Comparison of ENCODE assay signal across 19 cellular contexts in the genomic region with DNA sequence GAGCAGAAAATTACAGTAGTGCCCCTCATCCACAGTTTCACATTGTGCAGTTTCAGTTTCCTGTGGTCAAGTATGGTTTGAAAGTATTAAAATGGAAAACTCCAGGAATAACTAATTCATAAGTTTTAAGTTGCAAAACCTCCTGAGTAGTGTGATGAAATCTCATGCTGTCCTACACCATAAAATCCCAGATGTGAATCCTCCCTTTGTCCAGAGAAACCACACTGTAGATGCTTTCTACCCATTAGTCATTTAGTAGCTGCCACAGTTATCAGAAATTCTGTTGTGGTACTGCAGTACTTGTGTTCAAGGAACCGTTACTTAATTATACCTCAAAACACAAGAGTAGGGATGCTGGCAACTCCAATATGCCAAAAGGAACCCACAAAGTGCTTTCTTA.
DNase-seq lines count a peak whose midpoint lies in the region; ATAC-seq, FAIRE-seq and TF ChIP-seq lines count a peak whose summit lies in the region.
"Had no signal": no experiment of that assay in that cellular context is flagged by ENCODE, and none has a peak within 500 bp of the region (broad histone marks: within the 10 kb centered on the region; RNA-seq: fewer than 3 reads in every experiment).

No MANE protein-coding gene starts in this region.

- H3K27ac ChIP-seq in breast epithelium: no peak overlapping the region
- H3K27ac ChIP-seq in psoas muscle: no peak overlapping the region
- H3K27ac ChIP-seq in pancreas: no peak overlapping the region
- H3K27ac ChIP-seq: 22Rv1, cardiac muscle cell, right atrium auricular region had no signal

- H3K9ac ChIP-seq in adipocyte (ENCODE audit: low read length): peak overlapping the region; percentile 6

- H3K4me1 Mint-ChIP-seq in MCF 10A (ENCODE audit: insufficient read depth, unreplicated experiment): peaks cover 14% of the 10 kb centered on the region

- BruUV-seq in MCF 10A (replicated peaks; lab: Mats Ljungman, UMichigan): no TSS peak

- DNase-seq in MCF 10A (ENCODE audit: unreplicated experiment) (peak; percentile 63), breast epithelium (ENCODE audit: low spot score in 2 of 2) (no peak), adipocyte (ENCODE audit: low read depth) (peak; percentile 84), fibroblast of villous mesenchyme (ENCODE audit: low read depth) (peak; percentile 96), NOMO-1 treated with DMSO at 0.1 percent for 48 hours (lab: John Stamatoyannopoulos, UW; ENCODE audit: unreplicated experiment) (no peak), psoas muscle (no peak), pancreas (no peak)
- DNase-seq: activated naive CD4-positive, alpha-beta T cell; effector memory CD4-positive, alpha-beta T cell; head of caudate nucleus; naive B cell; NCI-H1417 treated with DMSO at 0.1 percent for 48 hours; NCI-H345; stimulated activated CD4-positive, alpha-beta T cell treated with anti-CD3 and anti-CD28 coated beads, Interleukin-4, amount 100 ng/mL, for 24 hours had no signal

- ATAC-seq in psoas muscle: no peak
- no peak for ATAC-seq in pancreas
- ATAC-seq in GM21423 (IDR thresholded peaks at IDR 0.05; ENCODE audit: unreplicated experiment): no peak

- intact Hi-C loops in MCF 10A (cut with micrococcal nuclease): no loop called here
- intact Hi-C loops in breast epithelium (cut with DNase I; ENCODE audit: low total_unique reads): no loop called here
- intact Hi-C loops in psoas muscle (cut with DNase I): no loop called here
- intact Hi-C loops in pancreas (cut with DNase I): no loop called here

- H3K27ac Mint-ChIP-seq in MCF 10A (ENCODE audit: low read depth, unreplicated experiment): peak overlapping the region; percentile 40
- H3K27ac Mint-ChIP-seq: naive B cell, type B pancreatic cell had no signal

- H3K9me3 Mint-ChIP-seq in MCF 10A (ENCODE audit: unreplicated experiment): no peaks in the 10 kb centered on the region
- H3K9me3 Mint-ChIP-seq: type B pancreatic cell had no signal

- POLR2A ChIA-PET in MCF 10A (lab: Yijun Ruan, JAX): no interaction called here

- H3K9me3 ChIP-seq in breast epithelium (no peaks in the 10 kb centered on the region), adipocyte (ENCODE audit: control insufficient read depth, low read length) (no peaks in the 10 kb centered on the region), psoas muscle (no peaks in the 10 kb centered on the region), pancreas (no peaks in the 10 kb centered on the region)
- H3K9me3 ChIP-seq: right atrium auricular region had no signal

- CTCF ChIA-PET in MCF 10A (lab: Yijun Ruan, JAX): no interaction called here

- WGBS in psoas muscle, 3 donors: 83 to 87% (median 84%) methylated on average over 1 of the region's 1 CpG
- WGBS in pancreas, 2 donors: 31 to 53% methylated on average over 1 of the region's 1 CpG

- no peaks in the 10 kb centered on the region for H3K27me3 ChIP-seq in breast epithelium
- no peaks in the 10 kb centered on the region for H3K27me3 ChIP-seq in adipocyte (replicated peaks; ENCODE audit: control insufficient read depth, insufficient read depth, low read length)
- H3K27me3 ChIP-seq in psoas muscle (ENCODE audit: insufficient read depth in 3 of 3, low read length in 2 of 3): no peaks in the 10 kb centered on the region
- no peaks in the 10 kb centered on the region for H3K27me3 ChIP-seq in pancreas
- H3K27me3 ChIP-seq: cardiac muscle cell, right atrium auricular region had no signal

- no peak for TF ChIP-seq POLR2A in breast epithelium (IDR thresholded peaks at IDR 0.05)

- no peak for TF ChIP-seq CTCF in MCF 10A (IDR thresholded peaks at IDR 0.05; ENCODE audit: unreplicated experiment)
- TF ChIP-seq CTCF in breast epithelium (IDR thresholded peaks at IDR 0.05): no peak
- TF ChIP-seq CTCF in fibroblast of villous mesenchyme (IDR thresholded peaks at IDR 0.05; ENCODE audit: insufficient read depth, low read depth, low read length): no peak
- no peak for TF ChIP-seq CTCF in psoas muscle (IDR thresholded peaks at IDR 0.05)
- no peak for TF ChIP-seq CTCF in pancreas (IDR thresholded peaks at IDR 0.05)

- no peaks in the 10 kb centered on the region for H3K4me1 ChIP-seq in breast epithelium
- H3K4me1 ChIP-seq in adipocyte (ENCODE audit: control insufficient read depth, insufficient read depth, low read length): peaks cover 24% of the 10 kb centered on the region
- H3K4me1 ChIP-seq in psoas muscle: no peaks in the 10 kb centered on the region
- H3K4me1 ChIP-seq in pancreas: no peaks in the 10 kb centered on the region
- H3K4me1 ChIP-seq: right atrium auricular region had no signal

- no peaks in the 10 kb centered on the region for H3K27me3 Mint-ChIP-seq in MCF 10A (ENCODE audit: insufficient read depth, unreplicated experiment)
- H3K27me3 Mint-ChIP-seq: naive B cell, type B pancreatic cell had no signal

- H3K36me3 Mint-ChIP-seq in MCF 10A (ENCODE audit: insufficient read depth, unreplicated experiment): peaks cover 10% of the 10 kb centered on the region
- H3K36me3 Mint-ChIP-seq: naive B cell, type B pancreatic cell had no signal

- H3K4me3 Mint-ChIP-seq in MCF 10A (ENCODE audit: unreplicated experiment): no peak overlapping the region
- H3K4me3 Mint-ChIP-seq: naive B cell, type B pancreatic cell had no signal

- H3K36me3 ChIP-seq in breast epithelium (no peaks in the 10 kb centered on the region), adipocyte (ENCODE audit: control insufficient read depth, insufficient read depth, low read length, severe bottlenecking) (no peaks in the 10 kb centered on the region), psoas muscle (ENCODE audit: insufficient read depth in 1 of 2, low read depth in 1 of 2) (no peaks in the 10 kb centered on the region), pancreas (no peaks in the 10 kb centered on the region)
- H3K36me3 ChIP-seq: cardiac muscle cell, right atrium auricular region had no signal

- FAIRE-seq in pancreas (lab: Jason Lieb, UNC): no peak

- H3K4me3 ChIP-seq in breast epithelium (no peak overlapping the region), adipocyte (ENCODE audit: low read length) (peak overlapping the region; percentile 57), fibroblast of villous mesenchyme (ENCODE audit: low read depth, low read length) (no peak overlapping the region), psoas muscle (no peak overlapping the region), pancreas (no peak overlapping the region)
- H3K4me3 ChIP-seq: cardiac muscle cell, right atrium auricular region had no signal

Comparison
In these comparisons a context has a peak if more than half of its experiments do, and no peak if none do; other contexts are left out.
1. DNase-seq: peak in MCF 10A (single experiment), adipocyte (single experiment) and fibroblast of villous mesenchyme (single experiment); none in breast epithelium (0 of 2), NOMO-1 treated with DMSO at 0.1 percent for 48 hours (single experiment), psoas muscle (0 of 2) and pancreas (0 of 6).